21 cellular contexts compared by ENCODE assay signal in genomic region chr3:12953201-12953712, GRCh38.
A peak's percentile ranks its signal among the peaks of the same experiment; 100 is the strongest.
DNase-seq lines count a peak whose midpoint lies in the region; ATAC-seq, FAIRE-seq and TF ChIP-seq lines count a peak whose summit lies in the region.
"Had no signal": no experiment of that assay in that cellular context is flagged by ENCODE, and none has a peak within 500 bp of the region (broad histone marks: within the 10 kb centered on the region; RNA-seq: fewer than 3 reads in every experiment).

No MANE protein-coding gene starts in this region.

- H3K9me3 Mint-ChIP-seq in neural crest cell, result no peaks in the 10 kb centered on the region
- H3K9me3 Mint-ChIP-seq: activated CD4-positive, alpha-beta memory T cell treated with anti-CD3 and anti-CD28 coated beads for 36 hours; CD14-positive monocyte; T-cell had no signal

- H4K20me1 ChIP-seq in HepG2 (ENCODE audit: insufficient read depth, low read length) (peaks cover 56% of the 10 kb centered on the region), hepatocyte (ENCODE audit: insufficient read depth, poor library complexity, severe bottlenecking) (peaks cover 51% of the 10 kb centered on the region)

- intact Hi-C loops in HepG2 (cut with micrococcal nuclease; ENCODE audit: unreplicated experiment) (no loop called here), right lobe of liver (cut with DNase I) (no loop called here)

- H3K36me3 Mint-ChIP-seq in neural crest cell (ENCODE audit: low read depth), result no peaks in the 10 kb centered on the region
- H3K36me3 Mint-ChIP-seq: activated CD4-positive, alpha-beta memory T cell treated with anti-CD3 and anti-CD28 coated beads for 36 hours had no signal

- CTCF ChIA-PET in HepG2 (lab: Yijun Ruan, JAX; ENCODE audit: low intra/inter-chr PET ratio, low total read pairs), result no interaction called here

- H3K36me3 ChIP-seq in HepG2 (replicated peaks in 1 of 2; ENCODE audit: control insufficient read depth in 1 of 2, insufficient read depth in 2 of 2, low read length in 2 of 2) (peaks cover 14 to 29% of the 10 kb centered on the region in 2 experiments; a peak in 3 of 5 replicates), right lobe of liver (no peaks in the 10 kb centered on the region), tibial nerve (no peaks in the 10 kb centered on the region), hepatocyte (replicated peaks; ENCODE audit: insufficient read depth, low read depth) (no peaks in the 10 kb centered on the region)

- no peak for FAIRE-seq in HepG2 (lab: Jason Lieb, UNC)
- FAIRE-seq: GM12891 had no signal

- H3K9ac ChIP-seq in HepG2 (ENCODE audit: insufficient read depth, low read depth, low read length), result no peak overlapping the region

- WGBS in HepG2 (ENCODE audit: low lambda C conversion rate), result 95% methylated on average over 18 of the region's 23 CpGs
- WGBS in right lobe of liver (ENCODE audit: insufficient coverage, low coverage, low lambda C conversion rate, missing lambda C conversion rate), result 80% methylated on average over 2 of the region's 23 CpGs
- 67 to 84% methylated on average over 23 of the region's 23 CpGs for WGBS in tibial nerve, 2 donors
- 94% methylated on average over 22 of the region's 23 CpGs for WGBS in hepatocyte (ENCODE audit: low lambda C conversion rate, missing lambda C conversion rate)

- H3K27me3 ChIP-seq in HepG2 (ENCODE audit: control insufficient read depth in 1 of 2, insufficient read depth in 2 of 2, low read length in 2 of 2) (no peaks in the 10 kb centered on the region), right lobe of liver (no peaks in the 10 kb centered on the region), tibial nerve (no peaks in the 10 kb centered on the region), hepatocyte (no peaks in the 10 kb centered on the region)

- H3K27ac ChIP-seq in HepG2 (ENCODE audit: extremely low read length, insufficient read depth, low read length), result no peak overlapping the region
- no peak overlapping the region for H3K27ac ChIP-seq in right lobe of liver
- H3K27ac ChIP-seq in cingulate gyrus (ENCODE audit: low read depth, low read length), result peak overlapping the region; percentile 83
- H3K27ac ChIP-seq in tibial nerve, result peak overlapping the region in 3 of 4 donors; percentile 70 to 87 (median 81)
- H3K27ac ChIP-seq in hepatocyte, result no peak overlapping the region

- TF ChIP-seq CTCF in HepG2 (CRISPR knock-in tag; IDR thresholded peaks at IDR 0.05) (no peak), right lobe of liver (IDR thresholded peaks at IDR 0.05) (no peak), neural crest cell (conservative IDR thresholded peaks at IDR 0.05) (no peak), tibial nerve (IDR thresholded peaks at IDR 0.05) (no peak), hepatocyte (IDR thresholded peaks at IDR 0.05; ENCODE audit: poor library complexity) (no peak)

- in situ Hi-C loops in HepG2 (cut with HindIII; ENCODE audit: extremely low pct_ligation_motif_present, low pct_unique_long_range_greater_than_20kb), result no loop called here

- TF ChIP-seq POLR2A in HepG2 (IDR thresholded peaks at IDR 0.05; ENCODE audit: insufficient read depth in 1 of 2, low read depth in 2 of 2, low read length in 2 of 2), result no peak
- no peak for TF ChIP-seq POLR2A in right lobe of liver (IDR thresholded peaks at IDR 0.05)
- no peak for TF ChIP-seq POLR2A in tibial nerve (IDR thresholded peaks at IDR 0.05)

- no peak overlapping the region for H3K4me2 ChIP-seq in HepG2 (ENCODE audit: low read depth, low read length)
- H3K4me2 ChIP-seq in hepatocyte, result no peak overlapping the region

- no TSS peak for BruUV-seq in HepG2 (replicated peaks; lab: Mats Ljungman, UMichigan)

- H3K4me1 ChIP-seq in HepG2 (ENCODE audit: insufficient read depth, low read length) (peaks cover 21% of the 10 kb centered on the region), right lobe of liver (peaks cover 0 to 40% (median 18%) of the 10 kb centered on the region in 4 donors), tibial nerve (peaks cover under 1 to 92% (median 59%) of the 10 kb centered on the region in 4 donors), hepatocyte (ENCODE audit: insufficient read depth) (peaks cover 29% of the 10 kb centered on the region)

- H3K4me3 ChIP-seq in HepG2 (replicated peaks in 1 of 3; ENCODE audit: insufficient read depth in 1 of 3, low read depth in 2 of 3, low read length in 3 of 3), result no peak overlapping the region
- no peak overlapping the region for H3K4me3 ChIP-seq in right lobe of liver
- no peak overlapping the region for H3K4me3 ChIP-seq in tibial nerve
- H3K4me3 ChIP-seq in hepatocyte, result no peak overlapping the region

- H3K9me3 ChIP-seq in HepG2 (ENCODE audit: low read length) (no peaks in the 10 kb centered on the region), right lobe of liver (no peaks in the 10 kb centered on the region), tibial nerve (no peaks in the 10 kb centered on the region), hepatocyte (ENCODE audit: low read depth) (no peaks in the 10 kb centered on the region)

- POLR2A ChIA-PET in HepG2 (lab: Yijun Ruan, JAX), result interaction anchor here (1.2 kb wide), 1 partner anchor 11 kb away, joined by 3 read pairs; no protein-coding TSS in a partner anchor

- H3K27ac Mint-ChIP-seq in neural crest cell (ENCODE audit: unreplicated experiment), result peak overlapping the region; percentile 71
- H3K27ac Mint-ChIP-seq: activated CD4-positive, alpha-beta memory T cell treated with anti-CD3 and anti-CD28 coated beads for 36 hours had no signal

- DNase-seq in HepG2 (ENCODE audit: low spot score), result no peak
- no peak for DNase-seq in right lobe of liver
- no peak for DNase-seq in neural crest cell (ENCODE audit: low read depth, low spot score)
- no peak for DNase-seq in tibial nerve (ENCODE audit: low spot score in 2 of 2)
- no peak for DNase-seq in LoVo (ENCODE audit: low spot score)
- no peak for DNase-seq in hepatocyte (ENCODE audit: low spot score)
- DNase-seq in NCI-H1436 (lab: John Stamatoyannopoulos, UW), result no peak
- DNase-seq: activated CD4-positive, alpha-beta memory T cell treated with anti-CD3 and anti-CD28 coated beads for 36 hours; activated naive CD4-positive, alpha-beta T cell treated with anti-CD3 and anti-CD28 coated beads, Interleukin-2, amount 50 U/mL, for 16 hours; activated T-cell treated with anti-CD3 and anti-CD28 coated beads, Interleukin-2, amount 50 U/mL, for 1 hour; cortex of kidney; DMS153; foreskin fibroblast; GOT3; NCI-H2107; NCI-H524 treated with DMSO at 0.1 percent for 48 hours; SHP77 treated with DMSO at 0.1 percent for 48 hours; T-cell had no signal

- TF ChIP-seq RAD21 in HepG2 (CRISPR knock-in tag; IDR thresholded peaks at IDR 0.05), result no peak

- TF ChIP-seq EP300 in HepG2 (IDR thresholded peaks at IDR 0.05; ENCODE audit: low read depth in 2 of 2, low read length in 2 of 2) (no peak), HepG2 (CRISPR knock-in tag; IDR thresholded peaks at IDR 0.05; ENCODE audit: borderline replicate concordance) (no peak), tibial nerve (IDR thresholded peaks at IDR 0.05) (no peak)

- peaks cover 18% of the 10 kb centered on the region for H3K4me1 Mint-ChIP-seq in neural crest cell

- no peaks in the 10 kb centered on the region for H3K9me2 ChIP-seq in hepatocyte (replicated peaks; ENCODE audit: insufficient read depth)

- ATAC-seq in HepG2 (no peak), right lobe of liver (no peak)
- ATAC-seq: T-cell had no signal

- H2AFZ ChIP-seq in HepG2 (ENCODE audit: low read length) (no peak overlapping the region), hepatocyte (no peak overlapping the region)

- no peak overlapping the region for H3K4me3 Mint-ChIP-seq in neural crest cell
- H3K4me3 Mint-ChIP-seq: activated CD4-positive, alpha-beta memory T cell treated with anti-CD3 and anti-CD28 coated beads for 36 hours; CD14-positive monocyte; T-cell had no signal

- H3K79me2 ChIP-seq in HepG2 (ENCODE audit: insufficient read depth, low read length), result peaks cover 83% of the 10 kb centered on the region
- peaks cover 91% of the 10 kb centered on the region for H3K79me2 ChIP-seq in hepatocyte

- H3K27me3 Mint-ChIP-seq in neural crest cell (ENCODE audit: low read depth), result no peaks in the 10 kb centered on the region
- H3K27me3 Mint-ChIP-seq: activated CD4-positive, alpha-beta memory T cell treated with anti-CD3 and anti-CD28 coated beads for 36 hours; T-cell had no signal

TF ChIP-seq in HepG2, 621 proteins besides CTCF, POLR2A, EP300 and RAD21:
- no peak for TF ChIP-seq CBFB (CRISPR knock-in tag; IDR thresholded peaks at IDR 0.05)
- TF ChIP-seq AGO2 (optimal IDR thresholded peaks at IDR 0.05; ENCODE audit: low read depth, low read length), result peak; percentile 58

Comparison
In these comparisons a context has a peak if more than half of its experiments do, and no peak if none do; other contexts are left out.
1. H3K27ac ChIP-seq: peak in cingulate gyrus (single experiment) and tibial nerve (3 of 4); none in HepG2 (single experiment), right lobe of liver (0 of 3) and hepatocyte (single experiment).